In the genomic region with DNA sequence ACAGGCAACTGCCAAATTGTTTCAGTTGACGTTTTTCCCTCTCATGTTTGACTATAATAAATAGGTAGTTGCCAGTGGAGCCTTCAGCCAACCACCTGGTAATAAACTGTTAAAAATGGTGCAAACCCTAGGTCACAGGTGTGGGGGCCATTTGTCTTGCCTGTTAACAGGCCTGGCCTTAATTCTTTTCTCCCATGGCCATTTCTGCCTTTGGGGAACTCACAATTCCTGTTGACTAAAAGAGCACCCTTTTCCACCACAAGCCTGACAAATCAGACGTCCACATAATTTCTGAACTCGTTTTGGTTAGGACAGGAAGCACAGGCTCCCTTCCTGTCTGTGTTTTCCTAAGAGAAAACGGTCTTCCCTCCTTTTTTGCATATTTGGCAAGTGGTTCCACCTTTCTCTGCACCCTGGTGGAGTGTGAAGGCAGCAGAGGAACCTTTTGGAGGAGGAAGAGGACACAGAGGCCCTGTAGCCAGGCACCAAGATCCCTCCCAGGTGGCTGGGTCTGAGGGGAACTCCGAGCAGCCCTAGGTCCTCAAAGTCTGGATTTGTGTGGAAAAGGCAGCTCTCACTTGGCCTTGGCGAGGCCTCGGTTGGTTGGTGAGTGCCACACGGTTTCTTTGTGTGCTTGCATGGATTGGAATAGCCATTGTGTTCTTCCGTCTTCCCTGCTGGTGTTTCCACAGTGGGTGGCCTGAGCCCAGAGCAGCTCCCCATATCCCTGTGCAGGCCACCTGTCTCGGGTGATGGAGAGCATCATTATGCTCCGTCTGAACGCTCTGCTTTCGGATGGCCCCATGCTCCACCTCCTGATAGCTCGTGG, we compare ENCODE assay signal across 8 cellular contexts. TPM values are rescaled to one million over a fixed set of nuclear protein-coding genes. Genes with fewer than 3 reads are reported as not detected.
A peak's percentile ranks its signal among the peaks of the same experiment; 100 is the strongest.
DNase-seq lines count a peak whose midpoint lies in the region; ATAC-seq lines count a peak whose summit lies in the region.

No MANE protein-coding gene starts in this region.

- peaks cover 4% of the 10 kb centered on the region for H3K4me1 ChIP-seq in thymus (ENCODE audit: control insufficient read depth, insufficient read depth, low read length)

- no peaks in the 10 kb centered on the region for H3K9me3 ChIP-seq in thymus (ENCODE audit: control insufficient read depth)

- peak overlapping the region; percentile 97 for H3K27ac ChIP-seq in thymus (ENCODE audit: low read depth)

- H3K36me3 ChIP-seq in thymus (ENCODE audit: control insufficient read depth, insufficient read depth) = peaks cover 3% of the 10 kb centered on the region

- no peaks in the 10 kb centered on the region for H3K27me3 ChIP-seq in thymus (ENCODE audit: control insufficient read depth, insufficient read depth)

- peaks cover 11% of the 10 kb centered on the region for H3K4me1 Mint-ChIP-seq in activated naive CD4-positive, alpha-beta T cell treated with anti-CD3 and anti-CD28 coated beads for 36 hours (ENCODE audit: low read depth)
- H3K4me1 Mint-ChIP-seq in central memory CD8-positive, alpha-beta T cell = peaks cover 64% of the 10 kb centered on the region

- 22% methylated on average over 14 of the region's 14 CpGs for WGBS in thymus

- no peaks in the 10 kb centered on the region for H3K9me3 Mint-ChIP-seq in activated naive CD4-positive, alpha-beta T cell treated with anti-CD3 and anti-CD28 coated beads for 36 hours
- H3K9me3 Mint-ChIP-seq in central memory CD8-positive, alpha-beta T cell = no peaks in the 10 kb centered on the region

- H3K27ac Mint-ChIP-seq in activated naive CD4-positive, alpha-beta T cell treated with anti-CD3 and anti-CD28 coated beads for 36 hours = peak overlapping the region; percentile 99
- H3K27ac Mint-ChIP-seq in central memory CD8-positive, alpha-beta T cell (ENCODE audit: low read depth) = peak overlapping the region; percentile 99

- DNase-seq in activated naive CD4-positive, alpha-beta T cell treated with anti-CD3 and anti-CD28 coated beads for 36 hours = peak; percentile 64
- DNase-seq in activated naive CD4-positive, alpha-beta T cell treated with Interleukin-2 at 50 U/mL for 16 hours = no peak
- peak; percentile 22 for DNase-seq in NCI-H69 (lab: John Stamatoyannopoulos, UW)
- no peak for DNase-seq in central memory CD8-positive, alpha-beta T cell (ENCODE audit: low spot score in 2 of 2)
- no peak for DNase-seq in DMS53 (lab: John Stamatoyannopoulos, UW)

- peaks cover 81% of the 10 kb centered on the region for H3K36me3 Mint-ChIP-seq in activated naive CD4-positive, alpha-beta T cell treated with anti-CD3 and anti-CD28 coated beads for 36 hours (ENCODE audit: low read depth)
- peaks cover 57% of the 10 kb centered on the region for H3K36me3 Mint-ChIP-seq in central memory CD8-positive, alpha-beta T cell (ENCODE audit: insufficient read depth)

- H3K27me3 Mint-ChIP-seq in activated naive CD4-positive, alpha-beta T cell treated with anti-CD3 and anti-CD28 coated beads for 36 hours (ENCODE audit: low read depth) = no peaks in the 10 kb centered on the region
- no peaks in the 10 kb centered on the region for H3K27me3 Mint-ChIP-seq in central memory CD8-positive, alpha-beta T cell

- intact Hi-C loops in activated naive CD4-positive, alpha-beta T cell treated with anti-CD3 and anti-CD28 coated beads for 36 hours (cut with micrococcal nuclease) = loop anchor here (1.0 to 2.0 kb wide), 6 partner anchors 9 to 82 kb away; no protein-coding TSS in a partner anchor

- no peak for ATAC-seq in central memory CD8-positive, alpha-beta T cell (replicated peaks; ENCODE audit: extremely low read depth, poor library complexity, severe bottlenecking)
- ATAC-seq in GM18861 (IDR thresholded peaks at IDR 0.05; ENCODE audit: unreplicated experiment) (no peak), HG02970 (IDR thresholded peaks at IDR 0.05; ENCODE audit: low FRiP score, unreplicated experiment) (no peak)

- H3K4me3 ChIP-seq in thymus (ENCODE audit: low read length) = peak overlapping the region; percentile 91

- H3K4me3 Mint-ChIP-seq in activated naive CD4-positive, alpha-beta T cell treated with anti-CD3 and anti-CD28 coated beads for 36 hours = peak overlapping the region; percentile 95
- peak overlapping the region; percentile 96 for H3K4me3 Mint-ChIP-seq in central memory CD8-positive, alpha-beta T cell

- CTCF ChIA-PET in activated naive CD4-positive, alpha-beta T cell treated with anti-CD3 and anti-CD28 coated beads for 36 hours (lab: Charles Lee) = interaction anchor here (0.8 to 13.6 kb wide), 19 partner anchors 9 to 165 kb away, joined by 3 to 137 read pairs (median 6); no protein-coding TSS in a partner anchor

RNA-seq across cellular contexts. Expression of a gene that starts 4.0 kb away (rescaled TPM):
- total RNA-seq in activated naive CD4-positive, alpha-beta T cell treated with anti-CD3 and anti-CD28 coated beads for 36 hours = 100 to 1,000 TPM; 213 to 226 TPM
- polyA plus RNA-seq in thymus = 99.0 TPM

Comparison
In these comparisons a context has a peak if more than half of its experiments do, and no peak if none do; other contexts are left out.
1. DNase-seq: peak in activated naive CD4-positive, alpha-beta T cell treated with anti-CD3 and anti-CD28 coated beads for 36 hours (single experiment) and NCI-H69 (single experiment); none in activated naive CD4-positive, alpha-beta T cell treated with Interleukin-2 at 50 U/mL for 16 hours (single experiment), central memory CD8-positive, alpha-beta T cell (0 of 2) and DMS53 (single experiment).